In genomic region chr6:29963697-29964096, GRCh38 we compare ENCODE assay signal across 8 cellular contexts. TPM values are rescaled to one million over a fixed set of nuclear protein-coding genes. Genes with fewer than 3 reads are reported as not detected.
A peak's percentile ranks its signal among the peaks of the same experiment; 100 is the strongest.
DNase-seq lines count a peak whose midpoint lies in the region; ATAC-seq, FAIRE-seq and TF ChIP-seq lines count a peak whose summit lies in the region.
"Not testable (repeated sequence)": the region's sequence is repeated elsewhere in the genome, so short reads cannot be mapped to it uniquely, and the experiment has no call there.

No MANE protein-coding gene starts in this region.

- peaks cover 46% of the 10 kb centered on the region for H3K4me1 Mint-ChIP-seq in activated CD4-positive, alpha-beta T cell treated with anti-CD3 and anti-CD28 coated beads for 36 hours
- peaks cover 52% of the 10 kb centered on the region for H3K4me1 Mint-ChIP-seq in activated naive CD4-positive, alpha-beta T cell treated with anti-CD3 and anti-CD28 coated beads, Interleukin-2, amount 50 U/mL, for 24 hours
- H3K4me1 Mint-ChIP-seq in stimulated activated naive CD8-positive, alpha-beta T cell treated with anti-CD3 and anti-CD28 coated beads, Interleukin-15, Interleukin-2, amounts not matched to agents 100 ng/mL and 50 ng/mL, for 24 hours (ENCODE audit: low read depth) = peaks cover 57% of the 10 kb centered on the region

- H3K4me1 ChIP-seq in BLaER1 (peaks cover 48% of the 10 kb centered on the region), HEK293 (ENCODE audit: control insufficient read depth, insufficient read depth, low read length) (peaks cover 30% of the 10 kb centered on the region), PC-9 (replicated peaks; ENCODE audit: insufficient read depth) (peaks cover 46% of the 10 kb centered on the region), H1 (replicated peaks in 1 of 4; ENCODE audit: control insufficient read depth in 3 of 4, insufficient read depth in 4 of 4, low read length in 3 of 4) (peaks cover 7 to 17% (median 13%) of the 10 kb centered on the region in 4 experiments)
- not testable (repeated sequence) for H3K4me1 ChIP-seq in mesendoderm (ENCODE audit: control insufficient read depth, low read depth, low read length)

- not testable (repeated sequence) for H3K4me3 ChIP-seq in BLaER1; HEK293 (ENCODE audit: low read depth, low read length); PC-9; H1 (ENCODE audit: extremely low read depth in 1 of 4, insufficient read depth in 2 of 4, low read depth in 3 of 4, low read length in 4 of 4); mesendoderm (ENCODE audit: low read length)

- not testable (repeated sequence) for H3K9me3 Mint-ChIP-seq in activated CD4-positive, alpha-beta T cell treated with anti-CD3 and anti-CD28 coated beads for 36 hours (ENCODE audit: low read depth); activated naive CD4-positive, alpha-beta T cell treated with anti-CD3 and anti-CD28 coated beads, Interleukin-2, amount 50 U/mL, for 24 hours; stimulated activated naive CD8-positive, alpha-beta T cell treated with anti-CD3 and anti-CD28 coated beads, Interleukin-15, Interleukin-2, amounts not matched to agents 100 ng/mL and 50 ng/mL, for 24 hours

- not testable (repeated sequence) for H3K79me1 ChIP-seq in H1 (ENCODE audit: low read depth, low read length); mesendoderm (ENCODE audit: low read length)

- not testable (repeated sequence) for H3K4me2 ChIP-seq in BLaER1; PC-9; H1 (ENCODE audit: insufficient read depth in 1 of 2, low read depth in 2 of 2, low read length in 2 of 2); mesendoderm (ENCODE audit: low read length)

- H3K79me2 ChIP-seq in PC-9 (ENCODE audit: low read depth); H1 (ENCODE audit: control insufficient read depth in 1 of 2, insufficient read depth in 2 of 2, low read length in 2 of 2); mesendoderm (ENCODE audit: control insufficient read depth, insufficient read depth, low read length): not testable (repeated sequence)

- not testable (repeated sequence) for FAIRE-seq in H1 (lab: Jason Lieb, UNC)

- H3F3A ChIP-seq in PC-9 (ENCODE audit: insufficient read depth, low read depth) = peaks cover 37% of the 10 kb centered on the region

- H3K23ac ChIP-seq in H1 (ENCODE audit: insufficient read length); mesendoderm (ENCODE audit: low read length): not testable (repeated sequence)

- not testable (repeated sequence) for H3K18ac ChIP-seq in H1 (ENCODE audit: extremely low read depth, low read length); mesendoderm (ENCODE audit: low read length)

- POLR2A ChIA-PET in HEK293 (lab: Yijun Ruan, JAX) (interaction anchor here (1.2 to 1.4 kb wide), 2 partner anchors 8 to 13 kb away, joined by 3 to 7 read pairs; no protein-coding TSS in a partner anchor), H1 (lab: Charles Lee; ENCODE audit: partially characterized antibody) (interaction anchor here (0.6 to 1.3 kb wide), 3 partner anchors 11 to 18 kb away, joined by 3 read pairs; no protein-coding TSS in a partner anchor)
- POLR2A ChIA-PET in PC-9 (lab: Charles Lee; ENCODE audit: unreplicated experiment) = not testable (repeated sequence)
- POLR2A ChIA-PET in activated CD4-positive, alpha-beta T cell treated with anti-CD3 and anti-CD28 coated beads for 36 hours (lab: Charles Lee) = interaction anchor here (0.6 to 1.3 kb wide), 2 partner anchors 16 to 38 kb away, joined by 3 to 4 read pairs; no protein-coding TSS in a partner anchor

- not testable (repeated sequence) for H3K36me3 Mint-ChIP-seq in activated CD4-positive, alpha-beta T cell treated with anti-CD3 and anti-CD28 coated beads for 36 hours (ENCODE audit: low read depth); activated naive CD4-positive, alpha-beta T cell treated with anti-CD3 and anti-CD28 coated beads, Interleukin-2, amount 50 U/mL, for 24 hours; stimulated activated naive CD8-positive, alpha-beta T cell treated with anti-CD3 and anti-CD28 coated beads, Interleukin-15, Interleukin-2, amounts not matched to agents 100 ng/mL and 50 ng/mL, for 24 hours (ENCODE audit: low read depth)

- peak overlapping the region; percentile 96; the same call in 1 of the 2 replicates for H3K27ac ChIP-seq in BLaER1
- H3K27ac ChIP-seq in HEK293 (ENCODE audit: extremely low read depth, low read depth, low read length); H1 (ENCODE audit: low read depth, low read length): not testable (repeated sequence)
- peak overlapping the region; percentile 81 for H3K27ac ChIP-seq in PC-9
- peak overlapping the region; percentile 13 for H3K27ac ChIP-seq in mesendoderm (ENCODE audit: low read depth, low read length)

- not testable (repeated sequence) for H4K5ac ChIP-seq in H1 (ENCODE audit: insufficient read length, low read depth, low read length); mesendoderm (ENCODE audit: low read length)

- intact Hi-C loops in PC-9 (cut with micrococcal nuclease; ENCODE audit: unreplicated experiment) = loop anchor here (1.0 kb wide), 1 partner anchor 21 kb away; the partner anchor contains the start of gene HLA-A
- intact Hi-C loops in activated CD4-positive, alpha-beta T cell treated with anti-CD3 and anti-CD28 coated beads for 36 hours (cut with DNase I, micrococcal nuclease) = not testable (repeated sequence)

- not testable (repeated sequence) for H4K20me1 ChIP-seq in BLaER1; PC-9 (ENCODE audit: insufficient read depth); H1 (replicated peaks in 1 of 2; ENCODE audit: control insufficient read depth in 1 of 2, insufficient read depth in 2 of 2, low read length in 2 of 2)

- not testable (repeated sequence) for TF ChIP-seq CTCF in HEK293 (tag by site-specific recombination; IDR thresholded peaks at IDR 0.05); PC-9 (conservative IDR thresholded peaks at IDR 0.05); H1 (IDR thresholded peaks at IDR 0.05; ENCODE audit: control extremely low read depth in 1 of 3, insufficient read depth in 1 of 3, low read depth in 1 of 3, low read length in 3 of 3)

- ATAC-seq in activated CD4-positive, alpha-beta T cell treated with anti-CD3 and anti-CD28 coated beads for 36 hours = not testable (repeated sequence)

- peak overlapping the region; percentile 72 for H3K27ac Mint-ChIP-seq in activated CD4-positive, alpha-beta T cell treated with anti-CD3 and anti-CD28 coated beads for 36 hours
- H3K27ac Mint-ChIP-seq in activated naive CD4-positive, alpha-beta T cell treated with anti-CD3 and anti-CD28 coated beads, Interleukin-2, amount 50 U/mL, for 24 hours = peak overlapping the region; percentile 14
- peak overlapping the region; percentile 60 for H3K27ac Mint-ChIP-seq in stimulated activated naive CD8-positive, alpha-beta T cell treated with anti-CD3 and anti-CD28 coated beads, Interleukin-15, Interleukin-2, amounts not matched to agents 100 ng/mL and 50 ng/mL, for 24 hours

- not testable (repeated sequence) for H3K4me3 Mint-ChIP-seq in activated CD4-positive, alpha-beta T cell treated with anti-CD3 and anti-CD28 coated beads for 36 hours; activated naive CD4-positive, alpha-beta T cell treated with anti-CD3 and anti-CD28 coated beads, Interleukin-2, amount 50 U/mL, for 24 hours; stimulated activated naive CD8-positive, alpha-beta T cell treated with anti-CD3 and anti-CD28 coated beads, Interleukin-15, Interleukin-2, amounts not matched to agents 100 ng/mL and 50 ng/mL, for 24 hours

- H2BK5ac ChIP-seq in H1 (ENCODE audit: low read depth, low read length) = peak overlapping the region; percentile 72; the same call in 1 of the 2 replicates
- H2BK5ac ChIP-seq in mesendoderm (ENCODE audit: low read length) = not testable (repeated sequence)

- not testable (repeated sequence) for H3K4ac ChIP-seq in H1 (replicated peaks; ENCODE audit: insufficient read length, low read depth, low read length); mesendoderm (ENCODE audit: low read depth, low read length)

- not testable (repeated sequence) for H4K91ac ChIP-seq in H1 (replicated peaks; ENCODE audit: insufficient read length, low read length)

- not testable (repeated sequence) for H3K56ac ChIP-seq in H1 (replicated peaks; ENCODE audit: insufficient read length, low read depth, low read length)
- H3K56ac ChIP-seq in mesendoderm (ENCODE audit: low read length) = peak overlapping the region; percentile 29

- 71% methylated on average over 2 of the region's 2 CpGs; no CpG with 5 or more reads in 1 of the 2 experiments for WGBS in H1 (ENCODE audit: extremely low coverage in 1 of 2, insufficient coverage in 1 of 2, insufficient read length in 1 of 2, insufficient replicate concordance in 2 of 2, low coverage in 1 of 2, low lambda C conversion rate in 2 of 2, missing lambda C conversion rate in 1 of 2), 2 experiments
- no CpG with 5 or more reads among the region's 2 CpGs for WGBS in mesendoderm (ENCODE audit: extremely low coverage, insufficient coverage, low lambda C conversion rate)

- not testable (repeated sequence) for H3K23me2 ChIP-seq in H1 (ENCODE audit: low read depth, low read length)

- H2AK5ac ChIP-seq in H1 (ENCODE audit: low read depth, low read length); mesendoderm (ENCODE audit: low read length): not testable (repeated sequence)

- not testable (repeated sequence) for H3K9me3 ChIP-seq in BLaER1; HEK293 (ENCODE audit: control insufficient read depth, insufficient read depth, low read depth, low read length); PC-9 (ENCODE audit: insufficient read depth, low read depth); H1 (ENCODE audit: insufficient read depth in 2 of 2, low read depth in 1 of 2, low read length in 1 of 2)

- not testable (repeated sequence) for H3K36me3 ChIP-seq in BLaER1; HEK293 (ENCODE audit: control insufficient read depth in 2 of 2, insufficient read depth in 1 of 2, low read length in 2 of 2); PC-9 (ENCODE audit: low read depth); H1 (ENCODE audit: control insufficient read depth in 2 of 4, insufficient read depth in 4 of 4, low read length in 3 of 4); mesendoderm (ENCODE audit: control insufficient read depth, insufficient read depth, low read length)

- not testable (repeated sequence) for H3K14ac ChIP-seq in H1 (ENCODE audit: insufficient read length)

- not testable (repeated sequence) for H3K27me3 ChIP-seq in BLaER1; PC-9 (ENCODE audit: insufficient read depth, low read depth); H1 (replicated peaks in 1 of 4; ENCODE audit: control insufficient read depth in 3 of 4, extremely low read depth in 1 of 4, insufficient read depth in 3 of 4, low read length in 3 of 4); mesendoderm (ENCODE audit: insufficient read depth, low read length, poor library complexity)

- H4K8ac ChIP-seq in H1 (ENCODE audit: extremely low read depth, insufficient read depth, low read length); mesendoderm (ENCODE audit: low read depth, low read length): not testable (repeated sequence)

- not testable (repeated sequence) for TF ChIP-seq EP300 in H1 (IDR thresholded peaks at IDR 0.05; ENCODE audit: borderline replicate concordance in 1 of 2, low read depth in 2 of 2, low read length in 2 of 2)

- not testable (repeated sequence) for DNase-seq in PC-9; activated CD4-positive, alpha-beta T cell treated with anti-CD3 and anti-CD28 coated beads for 36 hours; H1 (ENCODE audit: low read depth in 1 of 2, low spot score in 2 of 2); mesendoderm

- not testable (repeated sequence) for H3K9ac ChIP-seq in BLaER1; H1 (replicated peaks in 1 of 4; ENCODE audit: extremely low read depth in 1 of 4, low read depth in 3 of 4, low read length in 3 of 4); mesendoderm (ENCODE audit: low read length)

- CTCF ChIA-PET in HEK293 (lab: Yijun Ruan, JAX) = interaction anchor here (2.3 kb wide), 1 partner anchor 49 kb away, joined by 6 read pairs; no protein-coding TSS in a partner anchor
- CTCF ChIA-PET in PC-9 (lab: Charles Lee) = not testable (repeated sequence)
- CTCF ChIA-PET in activated CD4-positive, alpha-beta T cell treated with anti-CD3 and anti-CD28 coated beads for 36 hours (lab: Charles Lee) = interaction anchor here (0.9 to 1.1 kb wide), 2 partner anchors 11 to 16 kb away, joined by 3 to 4 read pairs; no protein-coding TSS in a partner anchor
- CTCF ChIA-PET in H1 (lab: Charles Lee; ENCODE audit: partially characterized antibody) = interaction anchor here (3.7 kb wide), 1 partner anchor 11 kb away, joined by 17 read pairs; no protein-coding TSS in a partner anchor

- not testable (repeated sequence) for H2BK120ac ChIP-seq in H1 (replicated peaks; ENCODE audit: low read depth, low read length); mesendoderm (ENCODE audit: low read depth, low read length)

- H2BK20ac ChIP-seq in H1 (ENCODE audit: low read length) = not testable (repeated sequence)

- not testable (repeated sequence) for H3K9me2 ChIP-seq in PC-9 (ENCODE audit: insufficient read depth)

- H3K27me3 Mint-ChIP-seq in activated CD4-positive, alpha-beta T cell treated with anti-CD3 and anti-CD28 coated beads for 36 hours; activated naive CD4-positive, alpha-beta T cell treated with anti-CD3 and anti-CD28 coated beads, Interleukin-2, amount 50 U/mL, for 24 hours; stimulated activated naive CD8-positive, alpha-beta T cell treated with anti-CD3 and anti-CD28 coated beads, Interleukin-15, Interleukin-2, amounts not matched to agents 100 ng/mL and 50 ng/mL, for 24 hours: not testable (repeated sequence)

- TF ChIP-seq POLR2A in H1 (IDR thresholded peaks at IDR 0.05; ENCODE audit: control extremely low read depth in 1 of 2, low read depth in 2 of 2, low read length in 2 of 2) = not testable (repeated sequence)

- H2AFZ ChIP-seq in PC-9; H1 (ENCODE audit: low read length): not testable (repeated sequence)

- not testable (repeated sequence) for BruUV-seq in PC-9 (replicated peaks; lab: Mats Ljungman, UMichigan)

- not testable (repeated sequence) for H2BK12ac ChIP-seq in H1 (ENCODE audit: low read depth, low read length)

- not testable (repeated sequence) for TF ChIP-seq RAD21 in H1 (IDR thresholded peaks at IDR 0.05 in 1 of 2, conservative IDR thresholded peaks at IDR 0.05 in 1 of 2; ENCODE audit: low read depth in 2 of 2, low read length in 2 of 2)

- H2BK15ac ChIP-seq in H1 (ENCODE audit: low read length); mesendoderm (replicated peaks; ENCODE audit: low read depth): not testable (repeated sequence)

RNA-seq across cellular contexts. Expression of gene HLA-A, which starts 21.4 kb away (rescaled TPM):
- total RNA-seq in PC-9 (2021) = 168 and 261 TPM in 2 replicates
- 1,000 to 10,000 TPM; 1,053 to 1,189 TPM for total RNA-seq in activated CD4-positive, alpha-beta T cell treated with anti-CD3 and anti-CD28 coated beads for 36 hours
- total RNA-seq in H1 (2021; fragmentation: NEBNext Ultra II Directional; extraction: Animal tissue kit (Norgen Biotek cat#: 25700)) = 221 and 226 TPM in 2 replicates
- 474 and 560 TPM in 2 replicates for polyA plus RNA-seq in H1 (2011; rRNA removed)
- 548 TPM for polyA plus RNA-seq in H1 (2011; cell fraction: cytosol; rRNA removed)
- 600 TPM for polyA plus RNA-seq in H1 (2011; cell fraction: nucleus; rRNA removed)
- polyA plus RNA-seq in H1 (2012, experiment 1 of 2) = 259 to 372 TPM (median 349 TPM) in 4 replicates
- 396 TPM for polyA plus RNA-seq in H1 (2012, experiment 2 of 2)
- polyA plus RNA-seq in H1 (2013, experiment 1 of 2) = 562 TPM
- 595 TPM for polyA plus RNA-seq in H1 (2013, experiment 2 of 2)
- 167 and 181 TPM in 2 replicates for polyA minus RNA-seq in H1 (2011; rRNA and poly(A)+ RNA removed)
- 176 TPM for polyA minus RNA-seq in H1 (2011; cell fraction: cytosol; rRNA and poly(A)+ RNA removed)
- 99.6 TPM for polyA minus RNA-seq in H1 (2011; cell fraction: nucleus; rRNA and poly(A)+ RNA removed)
- 258 TPM for polyA plus RNA-seq in mesendoderm (2013, experiment 1 of 2)
- polyA plus RNA-seq in mesendoderm (2013, experiment 2 of 2) = 262 TPM

Comparison
In these comparisons a context has a peak if more than half of its experiments do, and no peak if none do; other contexts are left out.
1. H3K27ac Mint-ChIP-seq: peak in every context shown above with its lines; median percentile 72 in activated CD4-positive, alpha-beta T cell treated with anti-CD3 and anti-CD28 coated beads for 36 hours; 60 in stimulated activated naive CD8-positive, alpha-beta T cell treated with anti-CD3 and anti-CD28 coated beads, Interleukin-15, Interleukin-2, amounts not matched to agents 100 ng/mL and 50 ng/mL, for 24 hours; 14 in activated naive CD4-positive, alpha-beta T cell treated with anti-CD3 and anti-CD28 coated beads, Interleukin-2, amount 50 U/mL, for 24 hours.